Comparison of ENCODE assay signal across 33 cellular contexts in the genomic region with DNA sequence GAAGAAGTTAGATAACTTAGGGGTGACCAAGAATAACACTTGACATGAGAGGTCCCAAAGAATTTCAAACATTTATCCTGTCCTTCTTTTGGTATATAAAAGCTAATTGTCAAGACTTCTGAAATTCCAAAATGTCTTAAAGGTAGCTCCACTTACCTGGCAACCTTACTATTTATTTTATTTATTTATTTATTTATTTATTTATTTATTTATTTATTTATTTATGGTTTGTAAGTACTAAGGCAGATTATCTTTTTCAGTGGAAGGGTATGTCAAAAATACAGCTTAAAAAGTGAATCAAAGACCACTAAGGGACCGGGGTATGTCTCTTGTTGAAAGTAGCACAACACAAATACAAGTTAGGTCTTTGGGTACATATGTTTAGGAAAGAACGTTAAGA.
DNase-seq lines count a peak whose midpoint lies in the region; ATAC-seq, FAIRE-seq and TF ChIP-seq lines count a peak whose summit lies in the region.
"Had no signal": no experiment of that assay in that cellular context is flagged by ENCODE, and none has a peak within 500 bp of the region (broad histone marks: within the 10 kb centered on the region; RNA-seq: fewer than 3 reads in every experiment).

No MANE protein-coding gene starts in this region.

- H3K27ac ChIP-seq in A549, result no peak overlapping the region
- H3K27ac ChIP-seq in HEK293 (ENCODE audit: extremely low read depth, low read depth, low read length), result no peak overlapping the region
- H3K27ac ChIP-seq: 22Rv1; BLaER1; BLaER1 treated with 17β-estradiol and CSF1 and Interleukin-3, amounts not matched to agents 10 nM and 100 nM; C4-2B had no signal

- CTCF ChIA-PET in A549 (lab: Yijun Ruan, JAX) (no interaction called here), HEK293 (lab: Yijun Ruan, JAX) (interaction anchor here (0.6 kb wide), 1 partner anchor 663 kb away, joined by 4 read pairs; no protein-coding TSS in a partner anchor)

- no peaks in the 10 kb centered on the region for H3K9me3 ChIP-seq in A549
- H3K9me3 ChIP-seq in HEK293 (ENCODE audit: control insufficient read depth, insufficient read depth, low read depth, low read length), result no peaks in the 10 kb centered on the region
- no peaks in the 10 kb centered on the region for H3K9me3 ChIP-seq in BE2C
- H3K9me3 ChIP-seq: BLaER1; BLaER1 treated with 17β-estradiol and CSF1 and Interleukin-3, amounts not matched to agents 10 nM and 100 nM; Caco-2 had no signal

- no peaks in the 10 kb centered on the region for H3K27me3 Mint-ChIP-seq in activated T-helper 17 cell treated with anti-CD3 and anti-CD28 coated beads, Interleukin-2, amount 50 U/mL, for 72 hours
- H3K27me3 Mint-ChIP-seq: CD4-positive, alpha-beta memory T cell; CD4-positive, alpha-beta T cell; CD4-positive, CD25-positive, alpha-beta regulatory T cell; CD8-positive, alpha-beta memory T cell had no signal

- H3K4me3 Mint-ChIP-seq in activated T-helper 17 cell treated with anti-CD3 and anti-CD28 coated beads, Interleukin-2, amount 50 U/mL, for 72 hours, result no peak overlapping the region
- H3K4me3 Mint-ChIP-seq: B cell; CD14-positive monocyte; CD4-positive, alpha-beta memory T cell; CD4-positive, alpha-beta T cell; CD4-positive, CD25-positive, alpha-beta regulatory T cell; CD8-positive, alpha-beta memory T cell; CD8-positive, alpha-beta T cell had no signal

- no peak for TF ChIP-seq POLR2A in A549 (IDR thresholded peaks at IDR 0.05; ENCODE audit: low read length)

- TF ChIP-seq EP300 in A549 (IDR thresholded peaks at IDR 0.05), result no peak

- H3K27me3 ChIP-seq in BE2C, result no peaks in the 10 kb centered on the region
- H3K27me3 ChIP-seq: BLaER1; BLaER1 treated with 17β-estradiol and CSF1 and Interleukin-3, amounts not matched to agents 10 nM and 100 nM had no signal

- TF ChIP-seq RAD21 in A549 (conservative IDR thresholded peaks at IDR 0.05 in 1 of 2, IDR thresholded peaks at IDR 0.05 in 1 of 2), result no peak

- 45% methylated on average over 2 of the region's 2 CpGs for WGBS in A549 (ENCODE audit: missing lambda C conversion rate)

- H3K4me1 Mint-ChIP-seq in activated T-helper 17 cell treated with anti-CD3 and anti-CD28 coated beads, Interleukin-2, amount 50 U/mL, for 72 hours, result peaks cover 4% of the 10 kb centered on the region
- H3K4me1 Mint-ChIP-seq: B cell, CD14-positive monocyte had no signal

- POLR2A ChIA-PET in A549 (lab: Yijun Ruan, JAX) (interaction anchor here (0.5 kb wide), 1 partner anchor 28 kb away, joined by 6 read pairs; no protein-coding TSS in a partner anchor), HEK293 (lab: Yijun Ruan, JAX) (no interaction called here)

- H3K4me3 ChIP-seq in A549 (no peak overlapping the region), HEK293 (ENCODE audit: low read depth, low read length) (no peak overlapping the region), BE2C (ENCODE audit: low read depth, low read length) (no peak overlapping the region)
- H3K4me3 ChIP-seq: BLaER1; BLaER1 treated with 17β-estradiol and CSF1 and Interleukin-3, amounts not matched to agents 10 nM and 100 nM had no signal

- no peak overlapping the region for H3K4me2 ChIP-seq in A549
- H3K4me2 ChIP-seq: BLaER1; BLaER1 treated with 17β-estradiol and CSF1 and Interleukin-3, amounts not matched to agents 10 nM and 100 nM had no signal

- no peaks in the 10 kb centered on the region for H3K36me3 Mint-ChIP-seq in activated T-helper 17 cell treated with anti-CD3 and anti-CD28 coated beads, Interleukin-2, amount 50 U/mL, for 72 hours (ENCODE audit: low read depth)
- H3K36me3 Mint-ChIP-seq: CD14-positive monocyte; CD4-positive, CD25-positive, alpha-beta regulatory T cell; CD8-positive, alpha-beta T cell had no signal

- H3K4me1 ChIP-seq in A549 (no peaks in the 10 kb centered on the region), HEK293 (ENCODE audit: control insufficient read depth, insufficient read depth, low read length) (no peaks in the 10 kb centered on the region), BE2C (no peaks in the 10 kb centered on the region)
- H3K4me1 ChIP-seq: BLaER1; BLaER1 treated with 17β-estradiol and CSF1 and Interleukin-3, amounts not matched to agents 10 nM and 100 nM; Caco-2 had no signal

- DNase-seq in A549 (ENCODE audit: low read depth in 1 of 2, low spot score in 1 of 2) (no peak), BE2C (no peak), T-helper 9 cell (no peak), occipital lobe (lab: John Stamatoyannopoulos, UW) (no peak)
- DNase-seq: 8988T; ACHN; AML-193; C1 segment of cervical spinal cord; Caco-2; Calu3; CD4-positive, alpha-beta memory T cell; CD4-positive, alpha-beta T cell; CD4-positive, CD25-positive, alpha-beta regulatory T cell; CD8-positive, alpha-beta memory T cell; CD8-positive, alpha-beta T cell; COR-L47; DMS 273 treated with DMSO at 0.1 percent for 48 hours; DMS153; DMS53; DMS79; DMS79 treated with DMSO at 0.1 percent for 48 hours; DND-41; EL had no signal

- no peaks in the 10 kb centered on the region for H3K36me3 ChIP-seq in HEK293 (ENCODE audit: control insufficient read depth in 2 of 2, insufficient read depth in 1 of 2, low read length in 2 of 2)
- H3K36me3 ChIP-seq in BE2C, result no peaks in the 10 kb centered on the region
- H3K36me3 ChIP-seq: BLaER1; BLaER1 treated with 17β-estradiol and CSF1 and Interleukin-3, amounts not matched to agents 10 nM and 100 nM had no signal

- FAIRE-seq in A549 (lab: Jason Lieb, UNC), result no peak
- FAIRE-seq: A204.1, D721Med had no signal

- H3K9me3 Mint-ChIP-seq in activated T-helper 17 cell treated with anti-CD3 and anti-CD28 coated beads, Interleukin-2, amount 50 U/mL, for 72 hours, result peaks cover 12% of the 10 kb centered on the region
- H3K9me3 Mint-ChIP-seq: CD8-positive, alpha-beta T cell had no signal

- no peak for TF ChIP-seq CTCF in A549 (IDR thresholded peaks at IDR 0.05)
- no peak for TF ChIP-seq CTCF in HEK293 (tag by site-specific recombination; IDR thresholded peaks at IDR 0.05)
- TF ChIP-seq CTCF in BE2C (IDR thresholded peaks at IDR 0.05; ENCODE audit: low read depth, low read length), result no peak

- peak overlapping the region; percentile 68 for H3K27ac Mint-ChIP-seq in activated T-helper 17 cell treated with anti-CD3 and anti-CD28 coated beads, Interleukin-2, amount 50 U/mL, for 72 hours
- H3K27ac Mint-ChIP-seq: B cell; CD14-positive monocyte; CD4-positive, alpha-beta T cell; CD4-positive, CD25-positive, alpha-beta regulatory T cell; CD8-positive, alpha-beta T cell had no signal

- no peak for ATAC-seq in A549
- ATAC-seq in activated T-helper 17 cell treated with anti-CD3 and anti-CD28 coated beads, Interleukin-2, amount 50 U/mL, for 72 hours (replicated peaks), result no peak
- ATAC-seq: CD8-positive, alpha-beta T cell had no signal

TF ChIP-seq in A549, 52 proteins besides CTCF, POLR2A, EP300 and RAD21:
- TF ChIP-seq ZC3H11A (IDR thresholded peaks at IDR 0.05), result peak; percentile 49
- TF ChIP-seq JUNB (IDR thresholded peaks at IDR 0.05), result no peak
- no peak for TF ChIP-seq MAZ (IDR thresholded peaks at IDR 0.05; ENCODE audit: borderline replicate concordance, low read depth, low read length)
- no peak for TF ChIP-seq MYC (IDR thresholded peaks at IDR 0.05; ENCODE audit: borderline replicate concordance, low read length)
- no peak for TF ChIP-seq HES2 (IDR thresholded peaks at IDR 0.05)
- no peak for TF ChIP-seq PBX3 (IDR thresholded peaks at IDR 0.05)
- TF ChIP-seq KDM1A (IDR thresholded peaks at IDR 0.05; ENCODE audit: low read depth), result no peak
- TF ChIP-seq NR3C1 (IDR thresholded peaks at IDR 0.05), result no peak
- TF ChIP-seq TP53 (CRISPR knock-in tag; IDR thresholded peaks at IDR 0.05), result no peak

TF ChIP-seq in HEK293, 187 proteins besides CTCF, POLR2A, EP300 and RAD21 (continues in another document):
- TF ChIP-seq IKZF3 (tag by site-specific recombination; IDR thresholded peaks at IDR 0.05) (no peak), ZNF555 (tag by site-specific recombination; conservative IDR thresholded peaks at IDR 0.05) (peak; percentile 68)
- TF ChIP-seq, protein P1, sequence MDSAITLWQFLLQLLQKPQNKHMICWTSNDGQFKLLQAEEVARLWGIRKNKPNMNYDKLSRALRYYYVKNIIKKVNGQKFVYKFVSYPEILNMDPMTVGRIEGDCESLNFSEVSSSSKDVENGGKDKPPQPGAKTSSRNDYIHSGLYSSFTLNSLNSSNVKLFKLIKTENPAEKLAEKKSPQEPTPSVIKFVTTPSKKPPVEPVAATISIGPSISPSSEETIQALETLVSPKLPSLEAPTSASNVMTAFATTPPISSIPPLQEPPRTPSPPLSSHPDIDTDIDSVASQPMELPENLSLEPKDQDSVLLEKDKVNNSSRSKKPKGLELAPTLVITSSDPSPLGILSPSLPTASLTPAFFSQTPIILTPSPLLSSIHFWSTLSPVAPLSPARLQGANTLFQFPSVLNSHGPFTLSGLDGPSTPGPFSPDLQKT (IDR thresholded peaks at IDR 0.05; ENCODE audit: borderline replicate concordance, low read depth, low read length), result no peak

Comparison
In these comparisons a context has a peak if more than half of its experiments do, and no peak if none do; other contexts are left out.
1. Of the 5 proteins assayed by ChIP-seq in both HEK293 and A549: peak only in HEK293: REST; only in A549: none; in both: none; in neither: 4.